ENCODE assay signal across 39 cellular contexts in the genomic region with DNA sequence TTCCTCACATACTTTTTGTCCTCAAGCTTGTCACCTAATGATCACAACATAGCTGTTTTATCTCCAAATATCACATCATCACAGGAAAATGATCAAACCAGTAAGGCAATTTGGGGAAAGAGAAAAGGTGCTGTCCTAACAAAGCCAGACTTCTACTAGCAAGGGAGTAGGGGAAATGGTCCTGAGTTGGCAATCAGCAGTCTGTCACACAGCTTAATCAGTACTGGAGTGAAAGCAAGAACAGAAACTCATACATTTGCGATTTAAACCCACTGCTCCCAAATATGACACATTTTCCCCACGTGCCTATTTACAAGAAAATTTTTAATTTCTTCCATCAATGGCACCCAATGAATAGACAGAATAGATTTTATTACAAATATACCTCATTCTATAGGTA.
"Had no signal": no experiment of that assay in that cellular context is flagged by ENCODE, and none has a peak within 500 bp of the region (broad histone marks: within the 10 kb centered on the region; RNA-seq: fewer than 3 reads in every experiment).

No MANE protein-coding gene starts in this region.

- H3K4me1 ChIP-seq: adrenal gland, ascending aorta, body of pancreas, breast epithelium had no signal

- FAIRE-seq: bronchial epithelial cell, colon had no signal

- H3K36me3 Mint-ChIP-seq: activated naive CD4-positive, alpha-beta T cell treated with anti-CD3 and anti-CD28 coated beads, Interleukin-2, amount 10 ng/mL, durations not matched to agents 7 days and 5 days; activated naive CD4-positive, alpha-beta T cell treated with anti-CD3 and anti-CD28 coated beads, Interleukin-2, amount 50 U/mL, for 24 hours; activated naive CD4-positive, alpha-beta T cell treated with anti-CD3 and anti-CD28 coated beads, Interleukin-2, amount 50 U/mL, for 72 hours; activated naive CD8-positive, alpha-beta T cell; activated naive CD8-positive, alpha-beta T cell treated with anti-CD3 and anti-CD28 coated beads for 36 hours; activated naive CD8-positive, alpha-beta T cell treated with anti-CD3 and anti-CD28 coated beads, Interleukin-2, amount 10 ng/mL, durations not matched to agents 7 days and 5 days; brain had no signal

- H3K4me1 Mint-ChIP-seq: activated naive CD4-positive, alpha-beta T cell treated with anti-CD3 and anti-CD28 coated beads, Interleukin-2, amount 10 ng/mL, durations not matched to agents 7 days and 5 days; activated naive CD4-positive, alpha-beta T cell treated with anti-CD3 and anti-CD28 coated beads, Interleukin-2, amount 50 U/mL, for 24 hours; activated naive CD8-positive, alpha-beta T cell treated with anti-CD3 and anti-CD28 coated beads for 36 hours; activated naive CD8-positive, alpha-beta T cell treated with anti-CD3 and anti-CD28 coated beads, Interleukin-2, amount 10 ng/mL, durations not matched to agents 7 days and 5 days; activated naive CD8-positive, alpha-beta T cell treated with anti-CD3 and anti-CD28 coated beads, Interleukin-2, amount 50 U/mL, for 24 hours; activated T-helper 17 cell treated with anti-CD3 and anti-CD28 coated beads, Interleukin-2, amount 50 U/mL, for 72 hours; brain; central memory CD8-positive, alpha-beta T cell had no signal

- H3K9me3 ChIP-seq: adrenal gland, ascending aorta, breast epithelium had no signal

- H3K27me3 ChIP-seq: adrenal gland, ascending aorta, body of pancreas, brain microvascular endothelial cell, breast epithelium, cardiac muscle cell had no signal

- H3K27ac ChIP-seq: adrenal gland, ascending aorta, body of pancreas, brain microvascular endothelial cell, breast epithelium, cardiac muscle cell had no signal

- H3K9me3 Mint-ChIP-seq: activated naive CD4-positive, alpha-beta T cell treated with anti-CD3 and anti-CD28 coated beads for 36 hours; activated naive CD4-positive, alpha-beta T cell treated with anti-CD3 and anti-CD28 coated beads, Interleukin-2, amount 10 ng/mL, durations not matched to agents 7 days and 5 days; activated naive CD4-positive, alpha-beta T cell treated with anti-CD3 and anti-CD28 coated beads, Interleukin-2, amount 50 U/mL, for 24 hours; activated naive CD8-positive, alpha-beta T cell treated with anti-CD3 and anti-CD28 coated beads for 36 hours; activated naive CD8-positive, alpha-beta T cell treated with anti-CD3 and anti-CD28 coated beads, Interleukin-2, amount 10 ng/mL, durations not matched to agents 7 days and 5 days; activated naive CD8-positive, alpha-beta T cell treated with anti-CD3 and anti-CD28 coated beads, Interleukin-2, amount 50 U/mL, for 24 hours; activated T-cell treated with anti-CD3 and anti-CD28 coated beads, Interleukin-2, amount 50 U/mL, for 24 hours; activated T-cell treated with anti-CD3 and anti-CD28 coated beads, Interleukin-2, amount 50 U/mL, for 4 hours; activated T-helper 1 cell treated with anti-CD3 and anti-CD28 coated beads, Interleukin-12 subunit alpha, Interleukin-12 subunit beta, Interleukin-2, Interleukin-4 antibody, amounts not matched to agents 30 ng/mL and 10 ng/mL and 1 ng/mL, durations not matched to agents 14 hours and 24 hours and 36 hours; brain had no signal

- H3K36me3 ChIP-seq: adrenal gland, ascending aorta, brain microvascular endothelial cell, breast epithelium, cardiac muscle cell had no signal

- H3K4me3 Mint-ChIP-seq: activated naive CD4-positive, alpha-beta T cell treated with anti-CD3 and anti-CD28 coated beads for 36 hours; activated naive CD4-positive, alpha-beta T cell treated with anti-CD3 and anti-CD28 coated beads, Interleukin-2, amount 10 ng/mL, durations not matched to agents 7 days and 5 days; activated naive CD4-positive, alpha-beta T cell treated with anti-CD3 and anti-CD28 coated beads, Interleukin-2, amount 50 U/mL, for 24 hours; activated naive CD8-positive, alpha-beta T cell; activated naive CD8-positive, alpha-beta T cell treated with anti-CD3 and anti-CD28 coated beads for 36 hours; activated naive CD8-positive, alpha-beta T cell treated with anti-CD3 and anti-CD28 coated beads, Interleukin-2, amount 10 ng/mL, durations not matched to agents 7 days and 5 days; activated naive CD8-positive, alpha-beta T cell treated with anti-CD3 and anti-CD28 coated beads, Interleukin-2, amount 50 U/mL, for 24 hours; activated T-cell treated with anti-CD3 and anti-CD28 coated beads, Interleukin-2, amount 50 U/mL, for 24 hours; activated T-cell treated with anti-CD3 and anti-CD28 coated beads, Interleukin-2, amount 50 U/mL, for 4 hours; activated T-cell treated with anti-CD3 and anti-CD28 coated beads, Interleukin-2, amount 50 U/mL, for 72 hours; activated T-helper 1 cell treated with anti-CD3 and anti-CD28 coated beads, Interleukin-12 subunit alpha, Interleukin-12 subunit beta, Interleukin-2, Interleukin-4 antibody, amounts not matched to agents 30 ng/mL and 10 ng/mL and 1 ng/mL, durations not matched to agents 14 hours and 24 hours and 36 hours; activated T-helper 17 cell treated with anti-CD3 and anti-CD28 coated beads, Interleukin-2, amount 50 U/mL, for 72 hours; brain; central memory CD8-positive, alpha-beta T cell had no signal

- DNase-seq: activated effector memory CD4-positive, alpha-beta T cell treated with anti-CD3 and anti-CD28 coated beads, Interleukin-2, amount 50 U/mL, for 16 hours; activated effector memory CD4-positive, alpha-beta T cell treated with Interleukin-2 at 50 U/mL for 16 hours; activated gamma-delta T cell; activated gamma-delta T cell treated with Interleukin-2 at 50 U/mL for 16 hours; activated naive CD4-positive, alpha-beta T cell; activated naive CD4-positive, alpha-beta T cell treated with anti-CD3 and anti-CD28 coated beads for 36 hours; activated naive CD4-positive, alpha-beta T cell treated with anti-CD3 and anti-CD28 coated beads, Interleukin-2, amount 10 ng/mL, durations not matched to agents 7 days and 5 days; activated naive CD4-positive, alpha-beta T cell treated with anti-CD3 and anti-CD28 coated beads, Interleukin-2, amount 50 U/mL, for 16 hours; activated naive CD4-positive, alpha-beta T cell treated with Interleukin-2 at 50 U/mL for 16 hours; activated naive CD8-positive, alpha-beta T cell treated with anti-CD3 and anti-CD28 coated beads for 36 hours; activated naive CD8-positive, alpha-beta T cell treated with anti-CD3 and anti-CD28 coated beads, Interleukin-2, amount 10 ng/mL, durations not matched to agents 7 days and 5 days; activated naive CD8-positive, alpha-beta T cell treated with anti-CD3 and anti-CD28 coated beads, Interleukin-2, amount 50 U/mL, for 24 hours; activated T-cell treated with anti-CD3 and anti-CD28 coated beads, Interleukin-2, amount 50 U/mL, for 24 hours; activated T-cell treated with anti-CD3 and anti-CD28 coated beads, Interleukin-2, amount 50 U/mL, for 4 hours; activated T-cell treated with anti-CD3 and anti-CD28 coated beads, Interleukin-2, amount 50 U/mL, for 48 hours; activated T-cell treated with anti-CD3 and anti-CD28 coated beads, Interleukin-2, amount 50 U/mL, for 72 hours; adrenal gland; amniotic stem cell; amygdala; anterior cingulate cortex; aorta; body of pancreas; brain microvascular endothelial cell; caudate nucleus; central memory CD4-positive, alpha-beta T cell; cerebellar nuclear complex had no signal

- H3K4me3 ChIP-seq: adrenal gland, ascending aorta, body of pancreas, breast epithelium, cardiac muscle cell had no signal

- H3K27me3 Mint-ChIP-seq: activated naive CD4-positive, alpha-beta T cell treated with anti-CD3 and anti-CD28 coated beads, Interleukin-2, amount 10 ng/mL, durations not matched to agents 7 days and 5 days; activated naive CD4-positive, alpha-beta T cell treated with anti-CD3 and anti-CD28 coated beads, Interleukin-2, amount 50 U/mL, for 24 hours; activated naive CD8-positive, alpha-beta T cell; activated naive CD8-positive, alpha-beta T cell treated with anti-CD3 and anti-CD28 coated beads for 36 hours; activated naive CD8-positive, alpha-beta T cell treated with anti-CD3 and anti-CD28 coated beads, Interleukin-2, amount 10 ng/mL, durations not matched to agents 7 days and 5 days; activated naive CD8-positive, alpha-beta T cell treated with anti-CD3 and anti-CD28 coated beads, Interleukin-2, amount 50 U/mL, for 24 hours; activated T-helper 17 cell treated with anti-CD3 and anti-CD28 coated beads, Interleukin-2, amount 50 U/mL, for 72 hours; central memory CD8-positive, alpha-beta T cell had no signal

- H3K27ac Mint-ChIP-seq: activated naive CD4-positive, alpha-beta T cell treated with anti-CD3 and anti-CD28 coated beads for 36 hours; activated naive CD4-positive, alpha-beta T cell treated with anti-CD3 and anti-CD28 coated beads, Interleukin-2, amount 10 ng/mL, durations not matched to agents 7 days and 5 days; activated naive CD4-positive, alpha-beta T cell treated with anti-CD3 and anti-CD28 coated beads, Interleukin-2, amount 50 U/mL, for 24 hours; activated naive CD4-positive, alpha-beta T cell treated with anti-CD3 and anti-CD28 coated beads, Interleukin-2, amount 50 U/mL, for 72 hours; activated naive CD8-positive, alpha-beta T cell; activated naive CD8-positive, alpha-beta T cell treated with anti-CD3 and anti-CD28 coated beads for 36 hours; activated naive CD8-positive, alpha-beta T cell treated with anti-CD3 and anti-CD28 coated beads, Interleukin-2, amount 10 ng/mL, durations not matched to agents 7 days and 5 days; activated naive CD8-positive, alpha-beta T cell treated with anti-CD3 and anti-CD28 coated beads, Interleukin-2, amount 50 U/mL, for 24 hours; activated T-cell treated with anti-CD3 and anti-CD28 coated beads, Interleukin-2, amount 50 U/mL, for 24 hours; activated T-cell treated with anti-CD3 and anti-CD28 coated beads, Interleukin-2, amount 50 U/mL, for 72 hours; activated T-helper 1 cell treated with anti-CD3 and anti-CD28 coated beads, Interleukin-12 subunit alpha, Interleukin-12 subunit beta, Interleukin-2, Interleukin-4 antibody, amounts not matched to agents 30 ng/mL and 10 ng/mL and 1 ng/mL, durations not matched to agents 14 hours and 24 hours and 36 hours; activated T-helper 17 cell treated with anti-CD3 and anti-CD28 coated beads, Interleukin-2, amount 50 U/mL, for 72 hours; activated T-helper 2 cell treated with anti-CD3 and anti-CD28 coated beads, Interferon-gamma antibody, Interleukin-2, Interleukin-4, amounts not matched to agents 10 μg/mL and 5 μg/mL and 100 μg/mL, durations not matched to agents 14 hours and 24 hours and 36 hours; brain had no signal

- ATAC-seq: activated naive CD4-positive, alpha-beta T cell treated with anti-CD3 and anti-CD28 coated beads, Interleukin-2, amount 50 U/mL, for 72 hours; activated naive CD8-positive, alpha-beta T cell treated with anti-CD3 and anti-CD28 coated beads, Interleukin-2, amount 50 U/mL, for 24 hours; activated T-cell treated with anti-CD3 and anti-CD28 coated beads, Interleukin-2, amount 50 U/mL, for 4 hours; activated T-cell treated with anti-CD3 and anti-CD28 coated beads, Interleukin-2, amount 50 U/mL, for 72 hours; activated T-helper 17 cell treated with anti-CD3 and anti-CD28 coated beads, Interleukin-2, amount 50 U/mL, for 72 hours; body of pancreas had no signal
